ENCODE assay signal across 10 cellular contexts in genomic region chr9:109887079-109887478, GRCh38.
DNase-seq lines count a peak whose midpoint lies in the region; ATAC-seq and TF ChIP-seq lines count a peak whose summit lies in the region.
"Had no signal": no experiment of that assay in that cellular context is flagged by ENCODE, and none has a peak within 500 bp of the region (broad histone marks: within the 10 kb centered on the region; RNA-seq: fewer than 3 reads in every experiment).

No MANE protein-coding gene starts in this region.

- no peaks in the 10 kb centered on the region for H3K9me3 ChIP-seq in RWPE2 (ENCODE audit: severe bottlenecking)
- H3K9me3 ChIP-seq: BE2C, mucosa of descending colon had no signal

- H3K36me3 ChIP-seq in RWPE2 (ENCODE audit: low read depth): no peaks in the 10 kb centered on the region
- H3K36me3 ChIP-seq: BE2C had no signal

- H3K36me3 Mint-ChIP-seq in activated naive CD4-positive, alpha-beta T cell treated with anti-CD3 and anti-CD28 coated beads, Interleukin-2, amount 10 ng/mL, durations not matched to agents 7 days and 5 days: peaks cover 4% of the 10 kb centered on the region

- ATAC-seq in RWPE2 (ENCODE audit: low read depth): peak; percentile 50; the same call in 2 of the 3 replicates

- H3K9me3 Mint-ChIP-seq in activated naive CD4-positive, alpha-beta T cell treated with anti-CD3 and anti-CD28 coated beads, Interleukin-2, amount 10 ng/mL, durations not matched to agents 7 days and 5 days: no peaks in the 10 kb centered on the region

- H3K27ac ChIP-seq in RWPE2 (ENCODE audit: poor library complexity, severe bottlenecking) (peak overlapping the region; percentile 65), temporal lobe (ENCODE audit: low read depth, low read length) (peak overlapping the region; percentile 90)

- CTCF ChIA-PET in activated naive CD4-positive, alpha-beta T cell treated with anti-CD3 and anti-CD28 coated beads, Interleukin-2, amount 10 ng/mL, durations not matched to agents 7 days and 5 days (lab: Charles Lee): interaction anchor here (0.7 to 2.0 kb wide), 14 partner anchors 9 to 327 kb away, joined by 3 to 8 read pairs (median 4); no protein-coding TSS in a partner anchor

- no peak overlapping the region for H3K4me3 Mint-ChIP-seq in activated naive CD4-positive, alpha-beta T cell treated with anti-CD3 and anti-CD28 coated beads, Interleukin-2, amount 10 ng/mL, durations not matched to agents 7 days and 5 days

- H3K4me3 ChIP-seq in RWPE2 (ENCODE audit: severe bottlenecking) (no peak overlapping the region), fibroblast of mammary gland (ENCODE audit: control insufficient read depth, low read depth, low read length) (no peak overlapping the region)
- H3K4me3 ChIP-seq: mucosa of descending colon had no signal

- no peaks in the 10 kb centered on the region for H3K27me3 ChIP-seq in RWPE2 (ENCODE audit: insufficient read depth, poor library complexity, severe bottlenecking)
- H3K27me3 ChIP-seq: BE2C had no signal

- no peak for DNase-seq in activated naive CD4-positive, alpha-beta T cell treated with anti-CD3 and anti-CD28 coated beads, Interleukin-2, amount 10 ng/mL, durations not matched to agents 7 days and 5 days
- no peak for DNase-seq in activated naive CD4-positive, alpha-beta T cell treated with anti-CD3 and anti-CD28 coated beads, Interleukin-2, amount 50 U/mL, for 16 hours
- no peak for DNase-seq in RWPE2 (ENCODE audit: low spot score)
- peak; percentile 93 for DNase-seq in fibroblast of mammary gland (ENCODE audit: low read depth)
- no peak for DNase-seq in ureter (ENCODE audit: low spot score)
- DNase-seq in D341Med (ENCODE audit: low spot score): no peak
- no peak for DNase-seq in NCI-H345 (lab: John Stamatoyannopoulos, UW)
- DNase-seq: mucosa of descending colon had no signal

- H3K4me1 ChIP-seq in RWPE2 (ENCODE audit: insufficient read depth, poor library complexity, severe bottlenecking): peaks cover 42% of the 10 kb centered on the region
- H3K4me1 ChIP-seq: BE2C had no signal

- TF ChIP-seq CTCF in RWPE2 (IDR thresholded peaks at IDR 0.05; ENCODE audit: poor library complexity, severe bottlenecking) (no peak), fibroblast of mammary gland (conservative IDR thresholded peaks at IDR 0.05; ENCODE audit: control insufficient read depth, insufficient read depth, low read depth, low read length) (no peak)

- H3K4me1 Mint-ChIP-seq in activated naive CD4-positive, alpha-beta T cell treated with anti-CD3 and anti-CD28 coated beads, Interleukin-2, amount 10 ng/mL, durations not matched to agents 7 days and 5 days: peaks cover 72% of the 10 kb centered on the region

- no peaks in the 10 kb centered on the region for H3K27me3 Mint-ChIP-seq in activated naive CD4-positive, alpha-beta T cell treated with anti-CD3 and anti-CD28 coated beads, Interleukin-2, amount 10 ng/mL, durations not matched to agents 7 days and 5 days

- H3K27ac Mint-ChIP-seq in activated naive CD4-positive, alpha-beta T cell treated with anti-CD3 and anti-CD28 coated beads, Interleukin-2, amount 10 ng/mL, durations not matched to agents 7 days and 5 days: peak overlapping the region; percentile 93
